1 cellular context compared by ENCODE assay signal in the genomic region with DNA sequence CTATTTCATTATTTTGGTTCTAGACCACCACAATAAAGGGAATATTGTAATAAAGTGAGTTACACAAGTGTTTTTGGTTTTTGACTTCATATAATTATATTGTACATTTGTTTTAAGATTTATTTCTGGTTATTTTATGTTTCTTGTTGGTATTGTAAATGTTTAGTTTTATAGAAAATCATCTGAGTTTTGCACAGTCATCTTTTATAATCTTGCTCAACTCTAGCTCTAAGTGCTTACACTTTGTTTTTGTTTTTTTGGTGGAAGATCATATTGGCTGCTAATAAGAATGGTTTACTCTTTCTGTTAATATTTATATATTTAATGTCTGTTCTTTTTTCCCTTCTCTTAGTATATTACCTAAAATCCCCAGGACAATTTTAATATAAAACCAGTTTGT.
TF ChIP-seq lines count a peak whose summit lies in the region.

No MANE protein-coding gene starts in this region.

TF ChIP-seq in HepG2, 621 proteins besides CTCF, POLR2A, EP300 and RAD21 (continued from another document):
- TF ChIP-seq, protein P1, sequence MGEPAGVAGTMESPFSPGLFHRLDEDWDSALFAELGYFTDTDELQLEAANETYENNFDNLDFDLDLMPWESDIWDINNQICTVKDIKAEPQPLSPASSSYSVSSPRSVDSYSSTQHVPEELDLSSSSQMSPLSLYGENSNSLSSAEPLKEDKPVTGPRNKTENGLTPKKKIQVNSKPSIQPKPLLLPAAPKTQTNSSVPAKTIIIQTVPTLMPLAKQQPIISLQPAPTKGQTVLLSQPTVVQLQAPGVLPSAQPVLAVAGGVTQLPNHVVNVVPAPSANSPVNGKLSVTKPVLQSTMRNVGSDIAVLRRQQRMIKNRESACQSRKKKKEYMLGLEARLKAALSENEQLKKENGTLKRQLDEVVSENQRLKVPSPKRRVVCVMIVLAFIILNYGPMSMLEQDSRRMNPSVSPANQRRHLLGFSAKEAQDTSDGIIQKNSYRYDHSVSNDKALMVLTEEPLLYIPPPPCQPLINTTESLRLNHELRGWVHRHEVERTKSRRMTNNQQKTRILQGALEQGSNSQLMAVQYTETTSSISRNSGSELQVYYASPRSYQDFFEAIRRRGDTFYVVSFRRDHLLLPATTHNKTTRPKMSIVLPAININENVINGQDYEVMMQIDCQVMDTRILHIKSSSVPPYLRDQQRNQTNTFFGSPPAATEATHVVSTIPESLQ (CRISPR knock-in tag; conservative IDR thresholded peaks at IDR 0.05) = no peak
- TF ChIP-seq NFE2L2 (IDR thresholded peaks at IDR 0.05; ENCODE audit: low read length) (0 out of 2 replicates have a peak, but pooled peaks have one; percentile 23), ZNF33B (CRISPR knock-in tag; IDR thresholded peaks at IDR 0.05) (no peak), MAFF (IDR thresholded peaks at IDR 0.05; ENCODE audit: low read depth, low read length) (peak; percentile 36; the same call in 1 of the 2 replicates), ETV5 (CRISPR knock-in tag; IDR thresholded peaks at IDR 0.05; ENCODE audit: borderline replicate concordance) (no peak), GABPA (IDR thresholded peaks at IDR 0.05; ENCODE audit: low read depth, low read length) (no peak), GABPA (CRISPR knock-in tag; IDR thresholded peaks at IDR 0.05; ENCODE audit: low read depth) (no peak), KDM3A (CRISPR knock-in tag; IDR thresholded peaks at IDR 0.05; ENCODE audit: low read depth) (no peak), ZC3H4 (CRISPR knock-in tag; IDR thresholded peaks at IDR 0.05; ENCODE audit: borderline replicate concordance) (no peak), MAFK (conservative IDR thresholded peaks at IDR 0.05 in 1 of 2, IDR thresholded peaks at IDR 0.05 in 1 of 2; ENCODE audit: low read length in 2 of 2) (peak; percentile 47 to 60; a peak in 3 of 4 replicates)
- TF ChIP-seq, protein P2, sequence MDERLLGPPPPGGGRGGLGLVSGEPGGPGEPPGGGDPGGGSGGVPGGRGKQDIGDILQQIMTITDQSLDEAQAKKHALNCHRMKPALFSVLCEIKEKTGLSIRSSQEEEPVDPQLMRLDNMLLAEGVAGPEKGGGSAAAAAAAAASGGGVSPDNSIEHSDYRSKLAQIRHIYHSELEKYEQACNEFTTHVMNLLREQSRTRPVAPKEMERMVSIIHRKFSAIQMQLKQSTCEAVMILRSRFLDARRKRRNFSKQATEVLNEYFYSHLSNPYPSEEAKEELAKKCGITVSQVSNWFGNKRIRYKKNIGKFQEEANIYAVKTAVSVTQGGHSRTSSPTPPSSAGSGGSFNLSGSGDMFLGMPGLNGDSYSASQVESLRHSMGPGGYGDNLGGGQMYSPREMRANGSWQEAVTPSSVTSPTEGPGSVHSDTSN (CRISPR knock-in tag; IDR thresholded peaks at IDR 0.05) = no peak
- TF ChIP-seq, protein P3, sequence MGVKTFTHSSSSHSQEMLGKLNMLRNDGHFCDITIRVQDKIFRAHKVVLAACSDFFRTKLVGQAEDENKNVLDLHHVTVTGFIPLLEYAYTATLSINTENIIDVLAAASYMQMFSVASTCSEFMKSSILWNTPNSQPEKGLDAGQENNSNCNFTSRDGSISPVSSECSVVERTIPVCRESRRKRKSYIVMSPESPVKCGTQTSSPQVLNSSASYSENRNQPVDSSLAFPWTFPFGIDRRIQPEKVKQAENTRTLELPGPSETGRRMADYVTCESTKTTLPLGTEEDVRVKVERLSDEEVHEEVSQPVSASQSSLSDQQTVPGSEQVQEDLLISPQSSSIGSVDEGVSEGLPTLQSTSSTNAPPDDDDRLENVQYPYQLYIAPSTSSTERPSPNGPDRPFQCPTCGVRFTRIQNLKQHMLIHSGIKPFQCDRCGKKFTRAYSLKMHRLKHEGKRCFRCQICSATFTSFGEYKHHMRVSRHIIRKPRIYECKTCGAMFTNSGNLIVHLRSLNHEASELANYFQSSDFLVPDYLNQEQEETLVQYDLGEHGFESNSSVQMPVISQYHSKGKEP (CRISPR knock-in tag; IDR thresholded peaks at IDR 0.05) = no peak
- TF ChIP-seq, protein P4, sequence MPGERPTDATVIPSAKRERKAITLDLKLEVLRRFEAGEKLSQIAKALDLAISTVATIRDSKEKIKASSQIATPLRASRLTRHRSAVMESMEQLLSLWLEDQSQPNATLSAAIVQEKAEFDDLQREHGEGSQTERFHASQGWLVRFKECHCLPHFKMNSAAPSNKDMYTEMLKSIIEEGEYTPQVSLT (CRISPR knock-in tag; IDR thresholded peaks at IDR 0.05; ENCODE audit: borderline replicate concordance, low read depth) = no peak
- TF ChIP-seq, protein P5, sequence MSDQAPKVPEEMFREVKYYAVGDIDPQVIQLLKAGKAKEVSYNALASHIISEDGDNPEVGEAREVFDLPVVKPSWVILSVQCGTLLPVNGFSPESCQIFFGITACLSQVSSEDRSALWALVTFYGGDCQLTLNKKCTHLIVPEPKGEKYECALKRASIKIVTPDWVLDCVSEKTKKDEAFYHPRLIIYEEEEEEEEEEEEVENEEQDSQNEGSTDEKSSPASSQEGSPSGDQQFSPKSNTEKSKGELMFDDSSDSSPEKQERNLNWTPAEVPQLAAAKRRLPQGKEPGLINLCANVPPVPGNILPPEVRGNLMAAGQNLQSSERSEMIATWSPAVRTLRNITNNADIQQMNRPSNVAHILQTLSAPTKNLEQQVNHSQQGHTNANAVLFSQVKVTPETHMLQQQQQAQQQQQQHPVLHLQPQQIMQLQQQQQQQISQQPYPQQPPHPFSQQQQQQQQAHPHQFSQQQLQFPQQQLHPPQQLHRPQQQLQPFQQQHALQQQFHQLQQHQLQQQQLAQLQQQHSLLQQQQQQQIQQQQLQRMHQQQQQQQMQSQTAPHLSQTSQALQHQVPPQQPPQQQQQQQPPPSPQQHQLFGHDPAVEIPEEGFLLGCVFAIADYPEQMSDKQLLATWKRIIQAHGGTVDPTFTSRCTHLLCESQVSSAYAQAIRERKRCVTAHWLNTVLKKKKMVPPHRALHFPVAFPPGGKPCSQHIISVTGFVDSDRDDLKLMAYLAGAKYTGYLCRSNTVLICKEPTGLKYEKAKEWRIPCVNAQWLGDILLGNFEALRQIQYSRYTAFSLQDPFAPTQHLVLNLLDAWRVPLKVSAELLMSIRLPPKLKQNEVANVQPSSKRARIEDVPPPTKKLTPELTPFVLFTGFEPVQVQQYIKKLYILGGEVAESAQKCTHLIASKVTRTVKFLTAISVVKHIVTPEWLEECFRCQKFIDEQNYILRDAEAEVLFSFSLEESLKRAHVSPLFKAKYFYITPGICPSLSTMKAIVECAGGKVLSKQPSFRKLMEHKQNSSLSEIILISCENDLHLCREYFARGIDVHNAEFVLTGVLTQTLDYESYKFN (CRISPR knock-in tag; conservative IDR thresholded peaks at IDR 0.05) = no peak
- TF ChIP-seq, protein P6, sequence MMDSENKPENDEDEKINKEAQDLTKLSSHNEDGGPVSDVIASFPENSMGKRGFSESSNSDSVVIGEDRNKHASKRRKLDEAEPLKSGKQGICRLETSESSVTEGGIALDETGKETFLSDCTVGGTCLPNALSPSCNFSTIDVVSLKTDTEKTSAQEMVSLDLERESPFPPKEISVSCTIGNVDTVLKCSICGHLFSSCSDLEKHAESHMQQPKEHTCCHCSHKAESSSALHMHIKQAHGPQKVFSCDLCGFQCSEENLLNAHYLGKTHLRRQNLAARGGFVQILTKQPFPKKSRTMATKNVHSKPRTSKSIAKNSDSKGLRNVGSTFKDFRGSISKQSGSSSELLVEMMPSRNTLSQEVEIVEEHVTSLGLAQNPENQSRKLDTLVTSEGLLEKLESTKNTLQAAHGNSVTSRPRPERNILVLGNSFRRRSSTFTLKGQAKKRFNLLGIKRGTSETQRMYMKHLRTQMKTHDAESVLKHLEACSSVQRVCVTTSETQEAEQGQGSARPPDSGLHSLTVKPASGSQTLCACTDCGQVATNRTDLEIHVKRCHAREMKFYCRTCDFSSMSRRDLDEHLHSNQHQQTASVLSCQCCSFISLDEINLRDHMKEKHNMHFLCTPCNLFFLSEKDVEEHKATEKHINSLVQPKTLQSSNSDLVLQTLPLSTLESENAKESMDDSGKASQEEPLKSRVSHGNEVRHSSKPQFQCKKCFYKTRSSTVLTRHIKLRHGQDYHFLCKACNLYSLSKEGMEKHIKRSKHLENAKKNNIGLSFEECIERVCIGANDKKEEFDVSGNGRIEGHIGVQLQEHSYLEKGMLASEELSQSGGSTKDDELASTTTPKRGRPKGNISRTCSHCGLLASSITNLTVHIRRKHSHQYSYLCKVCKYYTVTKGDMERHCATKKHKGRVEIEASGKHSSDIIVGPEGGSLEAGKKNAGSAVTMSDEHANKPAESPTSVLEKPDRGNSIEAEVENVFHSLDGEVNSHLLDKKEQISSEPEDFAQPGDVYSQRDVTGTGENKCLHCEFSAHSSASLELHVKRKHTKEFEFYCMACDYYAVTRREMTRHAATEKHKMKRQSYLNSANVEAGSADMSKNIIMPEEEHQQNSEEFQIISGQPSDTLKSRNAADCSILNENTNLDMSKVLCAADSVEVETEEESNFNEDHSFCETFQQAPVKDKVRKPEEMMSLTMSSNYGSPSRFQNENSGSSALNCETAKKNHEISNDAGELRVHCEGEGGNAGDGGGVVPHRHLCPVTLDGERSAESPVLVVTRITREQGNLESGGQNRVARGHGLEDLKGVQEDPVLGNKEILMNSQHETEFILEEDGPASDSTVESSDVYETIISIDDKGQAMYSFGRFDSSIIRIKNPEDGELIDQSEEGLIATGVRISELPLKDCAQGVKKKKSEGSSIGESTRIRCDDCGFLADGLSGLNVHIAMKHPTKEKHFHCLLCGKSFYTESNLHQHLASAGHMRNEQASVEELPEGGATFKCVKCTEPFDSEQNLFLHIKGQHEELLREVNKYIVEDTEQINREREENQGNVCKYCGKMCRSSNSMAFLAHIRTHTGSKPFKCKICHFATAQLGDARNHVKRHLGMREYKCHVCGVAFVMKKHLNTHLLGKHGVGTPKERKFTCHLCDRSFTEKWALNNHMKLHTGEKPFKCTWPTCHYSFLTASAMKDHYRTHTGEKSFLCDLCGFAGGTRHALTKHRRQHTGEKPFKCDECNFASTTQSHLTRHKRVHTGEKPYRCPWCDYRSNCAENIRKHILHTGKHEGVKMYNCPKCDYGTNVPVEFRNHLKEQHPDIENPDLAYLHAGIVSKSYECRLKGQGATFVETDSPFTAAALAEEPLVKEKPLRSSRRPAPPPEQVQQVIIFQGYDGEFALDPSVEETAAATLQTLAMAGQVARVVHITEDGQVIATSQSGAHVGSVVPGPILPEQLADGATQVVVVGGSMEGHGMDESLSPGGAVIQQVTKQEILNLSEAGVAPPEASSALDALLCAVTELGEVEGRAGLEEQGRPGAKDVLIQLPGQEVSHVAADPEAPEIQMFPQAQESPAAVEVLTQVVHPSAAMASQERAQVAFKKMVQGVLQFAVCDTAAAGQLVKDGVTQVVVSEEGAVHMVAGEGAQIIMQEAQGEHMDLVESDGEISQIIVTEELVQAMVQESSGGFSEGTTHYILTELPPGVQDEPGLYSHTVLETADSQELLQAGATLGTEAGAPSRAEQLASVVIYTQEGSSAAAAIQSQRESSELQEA (CRISPR knock-in tag; IDR thresholded peaks at IDR 0.05; ENCODE audit: not compliant biosample characterization) = no peak
TF ChIP-seq in HepG2: peak in this region for 3.
